11 cellular contexts compared by ENCODE assay signal in genomic region chr16:17382949-17383348, GRCh38.
A peak's percentile ranks its signal among the peaks of the same experiment; 100 is the strongest.
DNase-seq lines count a peak whose midpoint lies in the region; ATAC-seq, FAIRE-seq and TF ChIP-seq lines count a peak whose summit lies in the region.
"Had no signal": no experiment of that assay in that cellular context is flagged by ENCODE, and none has a peak within 500 bp of the region (broad histone marks: within the 10 kb centered on the region; RNA-seq: fewer than 3 reads in every experiment).

No MANE protein-coding gene starts in this region.

- H3K36me3 ChIP-seq in small intestine (ENCODE audit: control insufficient read depth in 2 of 2, insufficient read depth in 2 of 2, low read length in 2 of 2) (no peaks in the 10 kb centered on the region), ovary (no peaks in the 10 kb centered on the region)

- H3K27me3 ChIP-seq in small intestine (ENCODE audit: control insufficient read depth in 2 of 2, insufficient read depth in 2 of 2, low read length in 2 of 2) (no peaks in the 10 kb centered on the region), ovary (no peaks in the 10 kb centered on the region)

- H3K9me3 ChIP-seq in T-helper 17 cell (ENCODE audit: control insufficient read depth, low read length, poor library complexity, severe bottlenecking) (no peaks in the 10 kb centered on the region), small intestine (ENCODE audit: control insufficient read depth, low read depth) (no peaks in the 10 kb centered on the region), ovary (no peaks in the 10 kb centered on the region)

- DNase-seq in activated CD4-positive, alpha-beta T cell treated with anti-CD3 and anti-CD28 coated beads, Interleukin-2, amount 10 ng/mL, durations not matched to agents 24 days and 14 days, result peak; percentile 70
- DNase-seq in activated CD4-positive, alpha-beta T cell treated with anti-CD3 and anti-CD28 coated beads, Interleukin-2, amount 50 U/mL, for 4 hours, result no peak
- no peak for DNase-seq in T-helper 17 cell
- no peak for DNase-seq in left ventricle myocardium superior
- peak; percentile 52 for DNase-seq in small intestine
- DNase-seq in ovary, result no peak
- no peak for DNase-seq in occipital lobe (lab: John Stamatoyannopoulos, UW)
- DNase-seq: amygdala, DMS153, SW 1271 had no signal

- H3K27ac ChIP-seq in small intestine (ENCODE audit: low read depth in 1 of 2, low read length in 1 of 2) (peak overlapping the region in 1 of 2 donors; percentile 38), ovary (no peak overlapping the region)

- no peak for TF ChIP-seq EP300 in ovary (IDR thresholded peaks at IDR 0.05)

- H3K36me3 Mint-ChIP-seq in activated CD4-positive, alpha-beta T cell treated with anti-CD3 and anti-CD28 coated beads, Interleukin-2, amount 10 ng/mL, durations not matched to agents 24 days and 14 days (ENCODE audit: low read depth), result peaks cover 11% of the 10 kb centered on the region
- no peaks in the 10 kb centered on the region for H3K36me3 Mint-ChIP-seq in T-helper 17 cell (ENCODE audit: low read depth)

- H3K4me3 Mint-ChIP-seq in activated CD4-positive, alpha-beta T cell treated with anti-CD3 and anti-CD28 coated beads, Interleukin-2, amount 10 ng/mL, durations not matched to agents 24 days and 14 days, result peak overlapping the region; percentile 32
- H3K4me3 Mint-ChIP-seq in T-helper 17 cell, result peak overlapping the region; percentile 80

- no peaks in the 10 kb centered on the region for H3K9me3 Mint-ChIP-seq in activated CD4-positive, alpha-beta T cell treated with anti-CD3 and anti-CD28 coated beads, Interleukin-2, amount 10 ng/mL, durations not matched to agents 24 days and 14 days

- WGBS in small intestine, 3 donors, result 41 to 59% (median 49%) methylated on average over 7 of the region's 7 CpGs
- 49 to 77% (median 49%) methylated on average over 7 of the region's 7 CpGs for WGBS in ovary, 3 donors

- no peak for TF ChIP-seq POLR2A in ovary (IDR thresholded peaks at IDR 0.05)

- H3K27me3 Mint-ChIP-seq in activated CD4-positive, alpha-beta T cell treated with anti-CD3 and anti-CD28 coated beads, Interleukin-2, amount 10 ng/mL, durations not matched to agents 24 days and 14 days, result no peaks in the 10 kb centered on the region
- H3K27me3 Mint-ChIP-seq in T-helper 17 cell, result no peaks in the 10 kb centered on the region

- TF ChIP-seq CTCF in ovary (IDR thresholded peaks at IDR 0.05), result no peak

- FAIRE-seq in small intestine (lab: Jason Lieb, UNC), result no peak

- no peak overlapping the region for H3K4me3 ChIP-seq in small intestine (ENCODE audit: low read depth in 1 of 2, low read length in 2 of 2)
- no peak overlapping the region for H3K4me3 ChIP-seq in ovary

- ATAC-seq in T-helper 17 cell (peak; percentile 60), left ventricle myocardium superior (peak; percentile 34), HG03045 (IDR thresholded peaks at IDR 0.05; ENCODE audit: unreplicated experiment) (no peak)

- H3K4me1 ChIP-seq in small intestine (ENCODE audit: control insufficient read depth in 2 of 2, insufficient read depth in 1 of 2, low read depth in 1 of 2, low read length in 1 of 2), result peaks cover 0 to 3% of the 10 kb centered on the region in 2 donors
- H3K4me1 ChIP-seq in ovary (ENCODE audit: insufficient read depth), result peaks cover 5% of the 10 kb centered on the region

- H3K27ac Mint-ChIP-seq in activated CD4-positive, alpha-beta T cell treated with anti-CD3 and anti-CD28 coated beads, Interleukin-2, amount 10 ng/mL, durations not matched to agents 24 days and 14 days, result peak overlapping the region; percentile 65
- H3K27ac Mint-ChIP-seq in T-helper 17 cell, result peak overlapping the region; percentile 95

- peaks cover 56% of the 10 kb centered on the region for H3K4me1 Mint-ChIP-seq in activated CD4-positive, alpha-beta T cell treated with anti-CD3 and anti-CD28 coated beads, Interleukin-2, amount 10 ng/mL, durations not matched to agents 24 days and 14 days
- peaks cover 53% of the 10 kb centered on the region for H3K4me1 Mint-ChIP-seq in T-helper 17 cell

- intact Hi-C loops in activated CD4-positive, alpha-beta T cell treated with anti-CD3 and anti-CD28 coated beads, Interleukin-2, amount 10 ng/mL, durations not matched to agents 24 days and 14 days (cut with micrococcal nuclease), result no loop called here
- intact Hi-C loops in left ventricle myocardium superior (cut with micrococcal nuclease), result no loop called here
- intact Hi-C loops in ovary (cut with DNase I), result no loop called here

Comparison
In these comparisons a context has a peak if more than half of its experiments do, and no peak if none do; other contexts are left out.
1. DNase-seq: peak in activated CD4-positive, alpha-beta T cell treated with anti-CD3 and anti-CD28 coated beads, Interleukin-2, amount 10 ng/mL, durations not matched to agents 24 days and 14 days (single experiment) and small intestine (single experiment); none in activated CD4-positive, alpha-beta T cell treated with anti-CD3 and anti-CD28 coated beads, Interleukin-2, amount 50 U/mL, for 4 hours (0 of 2), T-helper 17 cell (0 of 3), left ventricle myocardium superior (single experiment), ovary (0 of 5) and occipital lobe (single experiment).